ENCODE assay signal across 8 cellular contexts in the genomic region with DNA sequence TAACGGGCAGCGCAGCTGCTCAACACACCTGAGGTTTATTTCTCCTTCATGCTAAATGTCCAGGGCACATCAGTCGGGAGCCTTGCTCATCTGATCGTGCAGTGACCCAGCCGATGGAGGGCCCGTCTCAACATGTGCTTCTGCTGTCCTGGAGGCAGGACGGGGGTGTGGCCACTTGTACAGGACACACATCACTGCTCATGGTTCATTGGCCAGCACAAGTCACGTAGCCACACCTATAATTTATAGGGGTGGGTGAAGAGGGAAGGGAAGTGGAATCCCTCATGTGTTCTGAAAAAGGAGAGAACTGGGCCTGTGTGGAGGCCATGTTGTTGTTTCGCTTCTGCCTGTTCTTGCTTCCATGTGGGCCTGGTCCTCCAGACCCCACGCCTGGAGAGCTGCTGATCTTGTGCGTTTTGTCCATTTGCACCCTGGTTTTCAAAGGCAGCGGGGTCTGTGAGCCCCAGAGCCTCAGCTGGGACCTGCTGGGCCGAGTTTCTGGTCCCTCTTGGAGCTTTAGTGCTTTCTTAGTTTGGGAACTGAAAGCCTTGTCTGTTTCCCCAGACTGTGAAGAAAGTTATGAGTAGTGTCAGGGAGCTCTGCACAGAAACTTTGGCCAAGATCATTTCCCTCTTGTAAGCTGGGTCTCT.
DNase-seq lines count a peak whose midpoint lies in the region; ATAC-seq, FAIRE-seq and TF ChIP-seq lines count a peak whose summit lies in the region.

No MANE protein-coding gene starts in this region.

- intact Hi-C loops in activated T-helper 1 cell treated with anti-CD3 and anti-CD28 coated beads, Interleukin-12 subunit alpha, Interleukin-12 subunit beta, Interleukin-2, Interleukin-4 antibody, amounts not matched to agents 30 ng/mL and 10 ng/mL and 1 ng/mL, durations not matched to agents 14 hours and 24 hours and 36 hours (cut with micrococcal nuclease) = no loop called here

- peak overlapping the region; percentile 61 for H3K4me3 Mint-ChIP-seq in memory B cell
- H3K4me3 Mint-ChIP-seq in activated T-helper 1 cell treated with anti-CD3 and anti-CD28 coated beads, Interleukin-12 subunit alpha, Interleukin-12 subunit beta, Interleukin-2, Interleukin-4 antibody, amounts not matched to agents 30 ng/mL and 10 ng/mL and 1 ng/mL, durations not matched to agents 14 hours and 24 hours and 36 hours = no peak overlapping the region

- H3K36me3 Mint-ChIP-seq in memory B cell = no peaks in the 10 kb centered on the region
- H3K36me3 Mint-ChIP-seq in activated T-helper 1 cell treated with anti-CD3 and anti-CD28 coated beads, Interleukin-12 subunit alpha, Interleukin-12 subunit beta, Interleukin-2, Interleukin-4 antibody, amounts not matched to agents 30 ng/mL and 10 ng/mL and 1 ng/mL, durations not matched to agents 14 hours and 24 hours and 36 hours (ENCODE audit: low read depth) = no peaks in the 10 kb centered on the region

- H3K27me3 Mint-ChIP-seq in memory B cell = no peaks in the 10 kb centered on the region
- no peaks in the 10 kb centered on the region for H3K27me3 Mint-ChIP-seq in activated T-helper 1 cell treated with anti-CD3 and anti-CD28 coated beads, Interleukin-12 subunit alpha, Interleukin-12 subunit beta, Interleukin-2, Interleukin-4 antibody, amounts not matched to agents 30 ng/mL and 10 ng/mL and 1 ng/mL, durations not matched to agents 14 hours and 24 hours and 36 hours (ENCODE audit: insufficient read depth)

- H3K27ac Mint-ChIP-seq in memory B cell = peak overlapping the region; percentile 92
- no peak overlapping the region for H3K27ac Mint-ChIP-seq in activated T-helper 1 cell treated with anti-CD3 and anti-CD28 coated beads, Interleukin-12 subunit alpha, Interleukin-12 subunit beta, Interleukin-2, Interleukin-4 antibody, amounts not matched to agents 30 ng/mL and 10 ng/mL and 1 ng/mL, durations not matched to agents 14 hours and 24 hours and 36 hours

- DNase-seq in RCC 7860 (ENCODE audit: low spot score) = peak; percentile 17
- DNase-seq in memory B cell (ENCODE audit: low spot score in 2 of 2) = no peak
- DNase-seq in activated CD4-positive, CD25-positive, alpha-beta regulatory T cell (lab: John Stamatoyannopoulos, UW) = no peak
- no peak for DNase-seq in D721Med (ENCODE audit: insufficient read length, low spot score)
- DNase-seq in activated T-helper 1 cell treated with anti-CD3 and anti-CD28 coated beads, Interleukin-12 subunit alpha, Interleukin-12 subunit beta, Interleukin-2, Interleukin-4 antibody, amounts not matched to agents 30 ng/mL and 10 ng/mL and 1 ng/mL, durations not matched to agents 14 hours and 24 hours and 36 hours (ENCODE audit: low spot score) = no peak
- no peak for DNase-seq in NCI-H69 (lab: John Stamatoyannopoulos, UW)

- ATAC-seq in GM18868 (IDR thresholded peaks at IDR 0.05; ENCODE audit: unreplicated experiment) = peak; percentile 61
- ATAC-seq in HG02840 (IDR thresholded peaks at IDR 0.05; ENCODE audit: low FRiP score, unreplicated experiment) = peak; percentile 74
- ATAC-seq in memory B cell (ENCODE audit: low read depth) = peak; percentile 15

- TF ChIP-seq CTCF in D721Med (IDR thresholded peaks at IDR 0.05; ENCODE audit: insufficient read depth, missing control alignments) = no peak

- H3K9me3 Mint-ChIP-seq in memory B cell = no peaks in the 10 kb centered on the region
- no peaks in the 10 kb centered on the region for H3K9me3 Mint-ChIP-seq in activated T-helper 1 cell treated with anti-CD3 and anti-CD28 coated beads, Interleukin-12 subunit alpha, Interleukin-12 subunit beta, Interleukin-2, Interleukin-4 antibody, amounts not matched to agents 30 ng/mL and 10 ng/mL and 1 ng/mL, durations not matched to agents 14 hours and 24 hours and 36 hours

- FAIRE-seq in RCC 7860 (lab: Jason Lieb, UNC) (no peak), D721Med (lab: Jason Lieb, UNC) (no peak)

- H3K4me1 Mint-ChIP-seq in memory B cell = peaks cover 33% of the 10 kb centered on the region
- H3K4me1 Mint-ChIP-seq in activated T-helper 1 cell treated with anti-CD3 and anti-CD28 coated beads, Interleukin-12 subunit alpha, Interleukin-12 subunit beta, Interleukin-2, Interleukin-4 antibody, amounts not matched to agents 30 ng/mL and 10 ng/mL and 1 ng/mL, durations not matched to agents 14 hours and 24 hours and 36 hours (ENCODE audit: low read depth) = peaks cover 6% of the 10 kb centered on the region

Comparison
In these comparisons a context has a peak if more than half of its experiments do, and no peak if none do; other contexts are left out.
1. ATAC-seq: peak in every context shown above with its lines; median percentile 74 in HG02840; 61 in GM18868; 15 in memory B cell.